23 cellular contexts compared by ENCODE assay signal in the genomic region with DNA sequence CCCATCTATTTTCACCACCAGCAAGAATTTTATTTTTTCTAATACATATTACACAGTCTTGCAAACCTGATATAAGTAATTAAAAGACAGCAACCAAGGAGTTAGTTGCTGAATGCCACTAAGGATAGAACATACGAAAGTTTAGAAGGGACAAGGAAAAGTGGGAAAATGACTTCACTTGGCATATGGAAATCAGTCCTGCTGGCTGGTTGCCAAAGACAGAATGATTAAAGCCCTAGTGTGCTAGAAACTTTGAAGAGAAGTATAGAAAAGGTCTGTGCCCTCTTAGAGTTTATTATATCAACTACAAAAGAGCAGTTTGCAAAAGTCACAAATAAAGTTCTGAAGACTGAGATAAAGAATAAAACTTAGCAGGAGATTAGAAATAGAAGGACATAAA. TPM values are rescaled to one million over a fixed set of nuclear protein-coding genes. Genes with fewer than 3 reads are reported as not detected.
DNase-seq lines count a peak whose midpoint lies in the region; ATAC-seq, FAIRE-seq and TF ChIP-seq lines count a peak whose summit lies in the region.
"Had no signal": no experiment of that assay in that cellular context is flagged by ENCODE, and none has a peak within 500 bp of the region (broad histone marks: within the 10 kb centered on the region; RNA-seq: fewer than 3 reads in every experiment).

No MANE protein-coding gene starts in this region.

- CTCF ChIA-PET in SK-N-SH (lab: Yijun Ruan, JAX) (interaction anchor here (1.1 to 1.4 kb wide), 2 partner anchors 14 to 15 kb away, joined by 3 read pairs; no protein-coding TSS in a partner anchor), K562 (lab: Yijun Ruan, JAX; ENCODE audit: low intra/inter-chr PET ratio) (no interaction called here), PC-9 (lab: Charles Lee) (no interaction called here)

- DNase-seq in SK-N-SH (no peak), LHCN-M2 (ENCODE audit: low read depth) (peak; percentile 8), K562 (ENCODE audit: extremely low read depth in 1 of 4, low spot score in 3 of 4) (peak in 1 of 4 experiments; percentile 17), mesothelial cell of epicardium (ENCODE audit: low spot score in 2 of 2, unreplicated experiment in 2 of 2) (no peak), PC-9 (no peak), prostate gland (ENCODE audit: low spot score) (no peak), MG63 (no peak)
- DNase-seq: Calu3; CD4-positive, alpha-beta memory T cell; HCEC 1CT; KG1; NCI-H1048; NCI-H1436; NCI-H1930; NCI-H2171 treated with DMSO at 0.1 percent for 48 hours; NCI-H748 treated with DMSO at 0.1 percent for 48 hours had no signal

- no peak overlapping the region for H3K4me3 ChIP-seq in SK-N-SH (ENCODE audit: low read depth in 2 of 2, low read length in 1 of 2)
- no peak overlapping the region for H3K4me3 ChIP-seq in K562
- H3K4me3 ChIP-seq in PC-9, result no peak overlapping the region
- no peak overlapping the region for H3K4me3 ChIP-seq in prostate gland
- H3K4me3 ChIP-seq in MG63, result no peak overlapping the region
- H3K4me3 ChIP-seq: A549, BLaER1, GM23338, SJSA1 had no signal

- POLR2A ChIA-PET in SK-N-SH (lab: Yijun Ruan, JAX) (no interaction called here), K562 (lab: Yijun Ruan, JAX) (interaction anchor here (1.2 kb wide), 1 partner anchor 11 kb away, joined by 3 read pairs; no protein-coding TSS in a partner anchor), PC-9 (lab: Charles Lee; ENCODE audit: unreplicated experiment) (no interaction called here)

- no peak for FAIRE-seq in K562 (lab: Jason Lieb, UNC)
- FAIRE-seq: A549, GM12892, GM18507 had no signal

- in situ Hi-C loops in K562 (cut with MboI), result no loop called here

- no peaks in the 10 kb centered on the region for H4K20me1 ChIP-seq in SK-N-SH (ENCODE audit: insufficient read depth)
- H4K20me1 ChIP-seq in K562 (replicated peaks; ENCODE audit: control insufficient read depth, insufficient read depth, low read length), result no peaks in the 10 kb centered on the region
- H4K20me1 ChIP-seq in PC-9 (ENCODE audit: insufficient read depth), result no peaks in the 10 kb centered on the region
- H4K20me1 ChIP-seq: BLaER1 had no signal

- BruUV-seq in K562 (replicated peaks; lab: Mats Ljungman, UMichigan) (no TSS peak), PC-9 (replicated peaks; lab: Mats Ljungman, UMichigan) (no TSS peak)

- WGBS in SK-N-SH (ENCODE audit: low lambda C conversion rate), result 51% methylated on average over 1 of the region's 1 CpG
- 6% methylated on average over 1 of the region's 1 CpG for WGBS in K562 (ENCODE audit: insufficient coverage, low coverage, missing lambda C conversion rate)
- WGBS in prostate gland, result 63% methylated on average over 1 of the region's 1 CpG

- H3K36me3 ChIP-seq in SK-N-SH (replicated peaks in 1 of 2; ENCODE audit: control insufficient read depth in 1 of 2, insufficient read depth in 2 of 2, low read length in 1 of 2) (no peaks in the 10 kb centered on the region), K562 (ENCODE audit: control insufficient read depth, insufficient read depth, low read length) (no peaks in the 10 kb centered on the region), PC-9 (ENCODE audit: low read depth) (no peaks in the 10 kb centered on the region), prostate gland (no peaks in the 10 kb centered on the region), MG63 (no peaks in the 10 kb centered on the region)
- H3K36me3 ChIP-seq: BLaER1, SJSA1 had no signal

- peaks cover 1% of the 10 kb centered on the region; the same call in 1 of the 2 replicates for H3K79me2 ChIP-seq in SK-N-SH (ENCODE audit: insufficient read depth)
- H3K79me2 ChIP-seq in K562 (ENCODE audit: control insufficient read depth, insufficient read depth, low read length), result no peaks in the 10 kb centered on the region
- H3K79me2 ChIP-seq in PC-9 (ENCODE audit: low read depth), result no peaks in the 10 kb centered on the region

- H3K9ac ChIP-seq in SK-N-SH, result no peak overlapping the region
- H3K9ac ChIP-seq in K562 (ENCODE audit: insufficient read depth in 1 of 2, low read depth in 2 of 2, low read length in 2 of 2), result no peak overlapping the region
- H3K9ac ChIP-seq: BLaER1 had no signal

- H2AFZ ChIP-seq in SK-N-SH (ENCODE audit: low read depth) (no peak overlapping the region), K562 (ENCODE audit: low read depth, low read length) (no peak overlapping the region), PC-9 (no peak overlapping the region)
- H2AFZ ChIP-seq: GM23338 had no signal

- TF ChIP-seq CTCF in SK-N-SH (IDR thresholded peaks at IDR 0.05), result no peak
- TF ChIP-seq CTCF in K562 (IDR thresholded peaks at IDR 0.05 in 2 of 3, conservative IDR thresholded peaks at IDR 0.05 in 1 of 3; ENCODE audit: insufficient read depth in 2 of 3, low read depth in 1 of 3, low read length in 3 of 3), result no peak
- no peak for TF ChIP-seq CTCF in mesothelial cell of epicardium (IDR thresholded peaks at IDR 0.05; ENCODE audit: unreplicated experiment)
- no peak for TF ChIP-seq CTCF in PC-9 (conservative IDR thresholded peaks at IDR 0.05)
- TF ChIP-seq CTCF in prostate gland (IDR thresholded peaks at IDR 0.05), result no peak

- H3K4me1 Mint-ChIP-seq in mesothelial cell of epicardium, result peaks cover 32% of the 10 kb centered on the region

- no peaks in the 10 kb centered on the region for H3K9me1 ChIP-seq in K562 (ENCODE audit: control insufficient read depth, insufficient read depth, low read length)

- H3K4me2 ChIP-seq in SK-N-SH (no peak overlapping the region), K562 (ENCODE audit: insufficient read depth, low read length) (no peak overlapping the region), PC-9 (no peak overlapping the region)
- H3K4me2 ChIP-seq: A549, BLaER1, GM23338 had no signal

- ATAC-seq in SK-N-SH treated with all-trans-retinoic acid at 6 μM for 48 hours, result no peak
- no peak for ATAC-seq in K562
- ATAC-seq: A549 had no signal

- H3K9me2 ChIP-seq in SK-N-SH (no peaks in the 10 kb centered on the region), PC-9 (ENCODE audit: insufficient read depth) (no peaks in the 10 kb centered on the region)

- H3K27me3 ChIP-seq in SK-N-SH (ENCODE audit: insufficient read depth) (no peaks in the 10 kb centered on the region; the same call in 1 of the 2 replicates), K562 (ENCODE audit: control insufficient read depth in 2 of 2, insufficient read depth in 2 of 2, low read length in 2 of 2) (no peaks in the 10 kb centered on the region; a peak in 2 of 5 replicates), PC-9 (ENCODE audit: insufficient read depth, low read depth) (peaks cover 26% of the 10 kb centered on the region), prostate gland (replicated peaks; ENCODE audit: insufficient read depth) (no peaks in the 10 kb centered on the region), MG63 (0 out of 2 replicates have a peak, but pooled peaks cover 3% of the 10 kb centered on the region)
- H3K27me3 ChIP-seq: BLaER1, SJSA1 had no signal

- H3K27ac ChIP-seq in SK-N-SH (ENCODE audit: low read depth in 2 of 2, low read length in 1 of 2) (no peak overlapping the region), K562 (ENCODE audit: extremely low read depth, low read depth, low read length) (no peak overlapping the region), PC-9 (no peak overlapping the region), prostate gland (no peak overlapping the region)
- H3K27ac ChIP-seq: A549, BLaER1, SJSA1 had no signal

- TF ChIP-seq RAD21 in SK-N-SH (IDR thresholded peaks at IDR 0.05; ENCODE audit: low read length) (no peak), K562 (CRISPR knock-in tag; conservative IDR thresholded peaks at IDR 0.05 in 1 of 2, IDR thresholded peaks at IDR 0.05 in 1 of 2) (no peak)

- H3K9me3 ChIP-seq in SK-N-SH (no peaks in the 10 kb centered on the region), K562 (replicated peaks; ENCODE audit: control insufficient read depth, insufficient read depth, low read depth, low read length) (no peaks in the 10 kb centered on the region), PC-9 (ENCODE audit: insufficient read depth, low read depth) (no peaks in the 10 kb centered on the region), prostate gland (no peaks in the 10 kb centered on the region), MG63 (no peaks in the 10 kb centered on the region)
- H3K9me3 ChIP-seq: A549, BLaER1, SJSA1 had no signal

- TF ChIP-seq EP300 in SK-N-SH (IDR thresholded peaks at IDR 0.05; ENCODE audit: borderline replicate concordance in 1 of 2, low read depth in 1 of 2, low read length in 1 of 2), result no peak
- no peak for TF ChIP-seq EP300 in K562 (IDR thresholded peaks at IDR 0.05; ENCODE audit: low read length)

- intact Hi-C loops in K562 (cut with micrococcal nuclease) (no loop called here), PC-9 (cut with micrococcal nuclease; ENCODE audit: unreplicated experiment) (no loop called here), prostate gland (cut with DNase I) (no loop called here)

- H3F3A ChIP-seq in SK-N-SH (replicated peaks; ENCODE audit: insufficient read depth), result peaks cover 7% of the 10 kb centered on the region
- H3F3A ChIP-seq in PC-9 (ENCODE audit: insufficient read depth, low read depth), result no peaks in the 10 kb centered on the region

- H3K36me3 Mint-ChIP-seq in mesothelial cell of epicardium, result no peaks in the 10 kb centered on the region
- H3K36me3 Mint-ChIP-seq: CD4-positive, alpha-beta memory T cell had no signal

- H3K27me3 Mint-ChIP-seq in mesothelial cell of epicardium (ENCODE audit: low read depth), result peaks cover 4% of the 10 kb centered on the region

- peaks cover 0 to 1% of the 10 kb centered on the region in 2 experiments; a peak in 1 of 4 replicates for H3K4me1 ChIP-seq in SK-N-SH (ENCODE audit: control insufficient read depth in 1 of 2, insufficient read depth in 2 of 2, low read depth in 1 of 2, low read length in 1 of 2)
- no peaks in the 10 kb centered on the region; a peak in 2 of 5 replicates for H3K4me1 ChIP-seq in K562 (replicated peaks in 1 of 2; ENCODE audit: control insufficient read depth in 2 of 2, insufficient read depth in 2 of 2, low read length in 2 of 2)
- peaks cover 7% of the 10 kb centered on the region; the same call in 1 of the 2 replicates for H3K4me1 ChIP-seq in PC-9 (replicated peaks; ENCODE audit: insufficient read depth)
- no peaks in the 10 kb centered on the region for H3K4me1 ChIP-seq in prostate gland (replicated peaks)
- H3K4me1 ChIP-seq: A549, SJSA1 had no signal

- H3K4me3 Mint-ChIP-seq in mesothelial cell of epicardium, result no peak overlapping the region
- H3K4me3 Mint-ChIP-seq: CD4-positive, alpha-beta memory T cell; GM23338 had no signal

- H3K9me3 Mint-ChIP-seq in mesothelial cell of epicardium, result no peaks in the 10 kb centered on the region
- H3K9me3 Mint-ChIP-seq: CD4-positive, alpha-beta memory T cell; GM23338 had no signal

- no peak for TF ChIP-seq POLR2A in K562 (conservative IDR thresholded peaks at IDR 0.05)
- no peak for TF ChIP-seq POLR2A in prostate gland (IDR thresholded peaks at IDR 0.05)

- peak overlapping the region; percentile 30 for H3K27ac Mint-ChIP-seq in mesothelial cell of epicardium
- H3K27ac Mint-ChIP-seq: CD4-positive, alpha-beta memory T cell; GM23338 had no signal

RNA-seq across cellular contexts. Expression of a gene that starts 5.8 kb away (rescaled TPM):
- polyA plus RNA-seq in SK-N-SH (2012; rRNA removed), result 30.7 and 39.8 TPM in 2 replicates
- 42.8 and 60.8 TPM in 2 replicates for polyA plus RNA-seq in SK-N-SH (2012; cell fraction: cytosol; rRNA removed)
- polyA plus RNA-seq in SK-N-SH (2012; cell fraction: nucleus; rRNA removed), result 21.6 and 31.7 TPM in 2 replicates
- total RNA-seq in LHCN-M2 (2014; rRNA removed), result 30.8 and 32.6 TPM in 2 replicates
- polyA plus RNA-seq in LHCN-M2 (2012), result 22.8 TPM
- total RNA-seq in K562 (2011; cell fraction: chromatin; rRNA removed; ENCODE audit: low replicate concordance), result 15.3 and 52.6 TPM in 2 replicates
- 11.7 and 19.3 TPM in 2 replicates for total RNA-seq in K562 (2011; cell fraction: nucleolus; rRNA removed)
- total RNA-seq in K562 (2011; cell fraction: nucleoplasm; rRNA removed), result 28.8 and 50.9 TPM in 2 replicates
- total RNA-seq in K562 (2014; rRNA removed), result 16.3 and 29.6 TPM in 2 replicates
- 28.5 and 30.1 TPM in 2 replicates for total RNA-seq in K562 (2014; rRNA removed; fragmentation: Illumina TruSeq; extraction: Trizol)
- 28.1 and 29.5 TPM in 2 replicates for total RNA-seq in K562 (2015; rRNA removed; fragmentation: Illumina TruSeq; extraction: Trizol)
- 15.2 and 17.9 TPM in 2 replicates for total RNA-seq in K562 (2021)
- polyA plus RNA-seq in K562 (2011; rRNA removed), result 27.3 and 41.2 TPM in 2 replicates
- polyA plus RNA-seq in K562 (2011; cell fraction: cytosol; rRNA removed), result 5.7 and 11.3 TPM in 2 replicates
- polyA plus RNA-seq in K562 (2011; cell fraction: nucleus; rRNA removed), result 23.0 and 30.6 TPM in 2 replicates
- 16.8 and 21.2 TPM in 2 replicates for polyA plus RNA-seq in K562 (2012)
- polyA plus RNA-seq in K562 (2014; fragmentation: Illumina TruSeq; extraction: Trizol), result 23.4 and 27.4 TPM in 2 replicates
- polyA plus RNA-seq in K562 (2014; fragmentation: Nextera tagmentation; extraction: Ambion mirVana), result 10 to 100 TPM; 60.6 to 63.4 TPM
- 35.0 and 36.7 TPM in 2 replicates for polyA plus RNA-seq in K562 (2014; rRNA removed)
- polyA minus RNA-seq in K562 (2011; rRNA and poly(A)+ RNA removed), result 37.4 and 49.6 TPM in 2 replicates
- 8.2 and 9.3 TPM in 2 replicates for polyA minus RNA-seq in K562 (2011; cell fraction: cytosol; rRNA and poly(A)+ RNA removed)
- 29.8 and 56.1 TPM in 2 replicates for polyA minus RNA-seq in K562 (2011; cell fraction: nucleus; rRNA and poly(A)+ RNA removed)
- 27.4 to 30.9 TPM (median 27.8 TPM) in 3 replicates for total RNA-seq in mesothelial cell of epicardium
- total RNA-seq in PC-9 (2021), result 22.3 and 23.1 TPM in 2 replicates
- 10 to 100 TPM in 1 of 2 donors, 1 to 10 TPM in 1; 9.8 to 28.3 TPM for total RNA-seq in prostate gland
- total RNA-seq in MG63 (2014; rRNA removed; shearing (Covaris generic); ENCODE audit: low replicate concordance), result 23.2 and 26.3 TPM in 2 replicates
